Comparison of ENCODE assay signal across 34 cellular contexts in the genomic region with DNA sequence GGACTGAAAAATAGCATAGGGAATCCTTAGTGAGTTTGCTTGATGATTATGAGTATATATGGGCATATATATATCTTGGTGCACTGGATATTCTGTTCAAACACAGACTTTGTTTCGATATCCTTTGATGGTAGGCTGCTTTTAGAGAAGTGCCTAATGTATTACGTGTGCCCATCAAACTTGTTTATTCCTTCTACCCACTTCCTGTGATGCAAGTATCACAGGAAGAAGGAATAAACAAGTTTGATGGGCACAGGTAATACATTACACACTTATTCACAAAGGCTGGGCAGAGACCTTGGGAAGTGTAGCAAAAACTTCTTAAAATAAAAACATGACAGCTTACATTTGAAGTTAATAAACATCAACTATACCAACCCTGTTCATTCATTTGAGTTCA.
"Had no signal": no experiment of that assay in that cellular context is flagged by ENCODE, and none has a peak within 500 bp of the region (broad histone marks: within the 10 kb centered on the region; RNA-seq: fewer than 3 reads in every experiment).

No MANE protein-coding gene starts in this region.

- FAIRE-seq: astrocyte, TTC549 had no signal

- H3K4me3 ChIP-seq: adrenal gland, body of pancreas, breast epithelium, cardiac muscle cell had no signal

- H3K4me1 ChIP-seq: adrenal gland, body of pancreas, breast epithelium had no signal

- H3K27ac ChIP-seq: adrenal gland, body of pancreas, brain microvascular endothelial cell, breast epithelium, cardiac muscle cell, VCaP had no signal

- H3K27me3 ChIP-seq: adrenal gland, body of pancreas, brain microvascular endothelial cell, breast epithelium had no signal

- ATAC-seq: activated CD8-positive, alpha-beta memory T cell treated with anti-CD3 and anti-CD28 coated beads, Interleukin-2, amount 10 ng/mL, durations not matched to agents 7 days and 5 days; activated CD8-positive, alpha-beta T cell treated with anti-CD3 and anti-CD28 coated beads, Interleukin-2, amount 10 ng/mL, durations not matched to agents 7 days and 5 days; activated naive CD4-positive, alpha-beta T cell treated with anti-CD3 and anti-CD28 coated beads, Interleukin-2, amount 50 U/mL, for 72 hours; body of pancreas had no signal

- H3K9me3 ChIP-seq: body of pancreas, breast epithelium had no signal

- H3K36me3 ChIP-seq: adrenal gland, brain microvascular endothelial cell, breast epithelium, cardiac muscle cell had no signal

- DNase-seq: activated B cell treated with CpG ODN at 0.5 μM for 24 hours; activated CD4-positive, alpha-beta memory T cell treated with anti-CD3 and anti-CD28 coated beads, Interleukin-2, amount 10 ng/mL, durations not matched to agents 7 days and 5 days; activated CD4-positive, alpha-beta T cell treated with anti-CD3 and anti-CD28 coated beads for 4 hours; activated CD4-positive, alpha-beta T cell treated with anti-CD3 and anti-CD28 coated beads, Interleukin-2, amount 10 ng/mL, durations not matched to agents 7 days and 5 days; activated CD4-positive, alpha-beta T cell treated with anti-CD3 and anti-CD28 coated beads, Interleukin-2, amount 50 U/mL, for 48 hours; activated CD4-positive, CD25-positive, alpha-beta regulatory T cell treated with anti-CD3 and anti-CD28 coated beads, Interleukin-2, amount 50 U/mL, for 72 hours; activated CD8-positive, alpha-beta memory T cell treated with anti-CD3 and anti-CD28 coated beads for 24 hours; activated CD8-positive, alpha-beta memory T cell treated with anti-CD3 and anti-CD28 coated beads, Interleukin-2, amount 10 ng/mL, durations not matched to agents 7 days and 5 days; activated CD8-positive, alpha-beta memory T cell treated with anti-CD3 and anti-CD28 coated beads, Interleukin-2, amount 50 U/mL, for 48 hours; activated CD8-positive, alpha-beta T cell treated with anti-CD3 and anti-CD28 coated beads, Interleukin-2, amount 10 ng/mL, durations not matched to agents 7 days and 5 days; activated effector memory CD4-positive, alpha-beta T cell treated with Interleukin-2 at 50 U/mL for 16 hours; activated gamma-delta T cell treated with Interleukin-2 at 50 U/mL for 16 hours; activated naive CD4-positive, alpha-beta T cell; activated naive CD4-positive, alpha-beta T cell treated with anti-CD3 and anti-CD28 coated beads for 36 hours; activated naive CD4-positive, alpha-beta T cell treated with anti-CD3 and anti-CD28 coated beads, Interleukin-2, amount 50 U/mL, for 16 hours; activated naive CD8-positive, alpha-beta T cell treated with anti-CD3 and anti-CD28 coated beads for 36 hours; activated T-cell treated with anti-CD3 and anti-CD28 coated beads, Interleukin-2, amount 50 U/mL, for 24 hours; activated T-cell treated with anti-CD3 and anti-CD28 coated beads, Interleukin-2, amount 50 U/mL, for 48 hours; adrenal gland; amniotic stem cell; aorta; body of pancreas; brain microvascular endothelial cell; caudate nucleus; cerebellar nuclear complex; T-helper 1 cell; T-helper 2 cell; T-helper 9 cell had no signal
